Comparison of ENCODE assay signal across 8 cellular contexts in genomic region chr1:112704511-112704907, GRCh38. TPM values are rescaled to one million over a fixed set of nuclear protein-coding genes. Genes with fewer than 3 reads are reported as not detected.
DNase-seq lines count a peak whose midpoint lies in the region; ATAC-seq and TF ChIP-seq lines count a peak whose summit lies in the region.

No MANE protein-coding gene starts in this region.

- POLR2A ChIA-PET in T-cell (lab: Charles Lee) = interaction anchor here in 1 of 2 donors (0.6 kb wide), 1 partner anchor 250 kb away, joined by 3 read pairs; no protein-coding TSS in a partner anchor

- ATAC-seq in GM19351 (IDR thresholded peaks at IDR 0.05; ENCODE audit: unreplicated experiment) (peak; percentile 0), T-cell (replicated peaks in 1 of 4) (no peak), psoas muscle (no peak)

- H3K9me3 Mint-ChIP-seq in T-cell = no peaks in the 10 kb centered on the region

- no peaks in the 10 kb centered on the region for H4K20me1 ChIP-seq in fibroblast of lung (ENCODE audit: control insufficient read depth, extremely low read depth, insufficient read depth, low read length)

- 31 to 55% (median 40%) methylated on average over 5 of the region's 5 CpGs for WGBS in psoas muscle, 3 donors

- TF ChIP-seq CTCF in fibroblast of lung (conservative IDR thresholded peaks at IDR 0.05 in 1 of 2, IDR thresholded peaks at IDR 0.05 in 1 of 2; ENCODE audit: low read depth in 1 of 2, low read length in 2 of 2) (no peak), psoas muscle (IDR thresholded peaks at IDR 0.05) (no peak)

- no peaks in the 10 kb centered on the region for H3K27me3 Mint-ChIP-seq in T-cell

- H3K36me3 ChIP-seq in fibroblast of lung (ENCODE audit: control insufficient read depth, insufficient read depth, low read length) = peaks cover 22% of the 10 kb centered on the region
- peaks cover 0 to 26% of the 10 kb centered on the region in 2 donors for H3K36me3 ChIP-seq in psoas muscle (ENCODE audit: insufficient read depth in 1 of 2, low read depth in 1 of 2)

- H3K9ac ChIP-seq in fibroblast of lung (ENCODE audit: insufficient read depth, low read length) = peak overlapping the region; percentile 64

- peaks cover 59 to 73% (median 60%) of the 10 kb centered on the region in 3 donors for H3K4me1 Mint-ChIP-seq in T-cell

- peaks cover 42% of the 10 kb centered on the region for H3K4me1 ChIP-seq in fibroblast of lung (ENCODE audit: control insufficient read depth, extremely low read depth, insufficient read depth, low read length)
- H3K4me1 ChIP-seq in psoas muscle = peaks cover 48% of the 10 kb centered on the region

- CTCF ChIA-PET in T-cell (lab: Charles Lee) = interaction anchor here in 1 of 2 donors (0.6 to 1.6 kb wide), 4 partner anchors 11 to 314 kb away, joined by 3 to 17 read pairs (median 4); partner anchors contain the start of gene PPM1J

- peak overlapping the region; percentile 86 for H3K4me2 ChIP-seq in fibroblast of lung (ENCODE audit: extremely low read depth, insufficient read depth, low read length)

- in situ Hi-C loops in KBM-7 (cut with MboI; ENCODE audit: low pct_unique_long_range_greater_than_20kb, low sequenced_read_pairs) = no loop called here

- no peaks in the 10 kb centered on the region for H3K9me3 ChIP-seq in fibroblast of lung (ENCODE audit: control insufficient read depth, insufficient read depth, low read depth, low read length)
- H3K9me3 ChIP-seq in psoas muscle = no peaks in the 10 kb centered on the region

- no peak for DNase-seq in T-cell
- DNase-seq in fibroblast of lung (ENCODE audit: low read depth in 2 of 2) = no peak
- no peak for DNase-seq in psoas muscle
- no peak for DNase-seq in KBM-7
- DNase-seq in NCI-H226 = no peak
- no peak for DNase-seq in SHP77 (lab: John Stamatoyannopoulos, UW)
- no peak for DNase-seq in NCI-H1694 (lab: John Stamatoyannopoulos, UW)

- H3K27me3 ChIP-seq in fibroblast of lung (ENCODE audit: control insufficient read depth, insufficient read depth, low read length) (no peaks in the 10 kb centered on the region), psoas muscle (ENCODE audit: insufficient read depth in 3 of 3, low read length in 2 of 3) (no peaks in the 10 kb centered on the region)

- intact Hi-C loops in psoas muscle (cut with DNase I) = no loop called here

- H3K4me3 ChIP-seq in fibroblast of lung (replicated peaks in 1 of 4; ENCODE audit: control extremely low read depth in 1 of 4, insufficient read depth in 1 of 4, low read depth in 3 of 4, low read length in 4 of 4) (peak overlapping the region; percentile 37 to 97 (median 64)), psoas muscle (peak overlapping the region; percentile 69)

- no peak overlapping the region for H2AFZ ChIP-seq in fibroblast of lung (ENCODE audit: low read length)

- H3K79me2 ChIP-seq in fibroblast of lung (ENCODE audit: control insufficient read depth, insufficient read depth, low read length) = peaks cover 42% of the 10 kb centered on the region

- H3K27ac Mint-ChIP-seq in T-cell = peak overlapping the region; percentile 79 to 82

- H3K36me3 Mint-ChIP-seq in T-cell = peaks cover 5% of the 10 kb centered on the region

- peak overlapping the region; percentile 61 to 74 (median 69) for H3K4me3 Mint-ChIP-seq in T-cell

- H3K27ac ChIP-seq in fibroblast of lung (ENCODE audit: insufficient read depth, low read length) (peak overlapping the region; percentile 92), psoas muscle (peak overlapping the region; percentile 80)

RNA-seq across cellular contexts. Expression of gene RHOC, which starts 2.4 kb away (rescaled TPM):
- total RNA-seq in T-cell (10 to 100 TPM in 3 of 5 donors, 1 to 10 TPM in 2; 6.0 to 33.2 (median 12.1) TPM), fibroblast of lung (386 and 484 TPM in 2 replicates), psoas muscle (10 to 100 TPM; 43.5 to 88.3 (median 75.5) TPM)
- polyA plus RNA-seq in fibroblast of lung (857 and 1,115 TPM in 2 replicates), psoas muscle (10 to 100 TPM; 39.1 to 89.7 (median 76.9) TPM)
- 761 and 793 TPM in 2 replicates for polyA plus RNA-seq in fibroblast of lung (2012)
- polyA minus RNA-seq in fibroblast of lung (ENCODE audit: low replicate concordance) = 917 and 1,040 TPM in 2 replicates

RNA-seq across cellular contexts. Expression of gene PPM1J, which starts 10.6 kb away (rescaled TPM):
- total RNA-seq in T-cell (under 1 TPM; 0.15 to 0.77 (median 0.38) TPM), fibroblast of lung (0.83 and 1.0 TPM in 2 replicates), psoas muscle (1 to 10 TPM; 4.1 to 7.2 (median 6.1) TPM)
- polyA plus RNA-seq in fibroblast of lung (0.62 and 0.79 TPM in 2 replicates), psoas muscle (1 to 10 TPM; 4.1 to 8.8 (median 6.0) TPM)
- polyA plus RNA-seq in fibroblast of lung (2012) = 0.72 and 0.99 TPM in 2 replicates
- 0.96 and 1.3 TPM in 2 replicates for polyA minus RNA-seq in fibroblast of lung (ENCODE audit: low replicate concordance)

RNA-seq across cellular contexts. Expression of gene MOV10, which starts 30.1 kb away (rescaled TPM):
- total RNA-seq in T-cell = 100 to 1,000 TPM in 1 of 5 donors, 10 to 100 TPM in 4; 71.0 to 103 (median 86.1) TPM
- total RNA-seq in fibroblast of lung = 40.3 and 42.9 TPM in 2 replicates
- 39.6 and 51.8 TPM in 2 replicates for polyA plus RNA-seq in fibroblast of lung
- 67.4 and 79.3 TPM in 2 replicates for polyA plus RNA-seq in fibroblast of lung (2012)
- 117 and 218 TPM in 2 replicates for polyA minus RNA-seq in fibroblast of lung (ENCODE audit: low replicate concordance)
- 10 to 100 TPM in 2 of 4 donors, 1 to 10 TPM in 2; 5.3 to 10.6 (median 8.3) TPM for total RNA-seq in psoas muscle
- 1 to 10 TPM; 4.8 to 6.4 (median 6.4) TPM for polyA plus RNA-seq in psoas muscle
